ENCODE assay signal across 8 cellular contexts in the genomic region with DNA sequence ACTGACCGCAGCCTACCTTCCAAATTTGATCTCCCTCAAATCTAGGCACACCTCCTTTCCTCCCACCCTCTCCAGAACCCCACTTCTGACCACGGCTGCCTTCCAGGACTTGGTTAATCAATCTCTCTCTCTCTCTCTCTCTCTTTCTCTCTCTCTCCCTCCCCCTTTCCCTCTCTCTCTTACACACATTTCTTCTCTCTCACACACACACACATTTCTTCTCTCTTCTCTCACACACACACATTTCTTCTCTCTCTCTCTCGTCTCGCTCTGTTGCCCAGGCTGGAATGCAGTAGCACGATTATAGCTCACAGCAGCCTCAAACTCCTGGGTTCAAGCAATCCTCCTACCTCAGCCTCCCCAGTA. TPM values are rescaled to one million over a fixed set of nuclear protein-coding genes. Genes with fewer than 3 reads are reported as not detected.
DNase-seq lines count a peak whose midpoint lies in the region; ATAC-seq and TF ChIP-seq lines count a peak whose summit lies in the region.

No MANE protein-coding gene starts in this region.

- ATAC-seq in activated CD8-positive, alpha-beta memory T cell treated with anti-CD3 and anti-CD28 coated beads, Interleukin-2, amount 10 ng/mL, durations not matched to agents 7 days and 5 days: no peak
- no peak for ATAC-seq in WTC11
- ATAC-seq in activated CD4-positive, CD25-positive, alpha-beta regulatory T cell treated with anti-CD3 and anti-CD28 coated beads, Interleukin-2, amount 50 U/mL, for 24 hours: no peak

- no peaks in the 10 kb centered on the region for H3K9me3 ChIP-seq in iPS DF 6.9 (ENCODE audit: control insufficient read depth, insufficient read depth, low read length)

- TF ChIP-seq CTCF in WTC11 (IDR thresholded peaks at IDR 0.05) (no peak), lower leg skin (IDR thresholded peaks at IDR 0.05) (no peak)

- H3K27ac ChIP-seq in iPS DF 6.9 (ENCODE audit: low read length): no peak overlapping the region
- peak overlapping the region; percentile 90 for H3K27ac ChIP-seq in substantia nigra (ENCODE audit: low read depth, low read length, poor library complexity, severe bottlenecking)

- H3K36me3 Mint-ChIP-seq in activated CD8-positive, alpha-beta memory T cell treated with anti-CD3 and anti-CD28 coated beads, Interleukin-2, amount 10 ng/mL, durations not matched to agents 7 days and 5 days: peaks cover 10% of the 10 kb centered on the region
- H3K36me3 Mint-ChIP-seq in WTC11: no peaks in the 10 kb centered on the region

- H3K4me3 Mint-ChIP-seq in activated CD8-positive, alpha-beta memory T cell treated with anti-CD3 and anti-CD28 coated beads, Interleukin-2, amount 10 ng/mL, durations not matched to agents 7 days and 5 days: peak overlapping the region; percentile 80
- H3K4me3 Mint-ChIP-seq in WTC11: peak overlapping the region; percentile 83

- WGBS in iPS DF 6.9 (ENCODE audit: insufficient coverage, insufficient read length): 100% methylated on average over 2 of the region's 5 CpGs
- 19 to 21% methylated on average over 5 of the region's 5 CpGs for WGBS in lower leg skin, 2 donors

- H3K27me3 ChIP-seq in iPS DF 6.9 (ENCODE audit: control insufficient read depth, insufficient read depth, low read length): no peaks in the 10 kb centered on the region

- no peaks in the 10 kb centered on the region for H3K36me3 ChIP-seq in iPS DF 6.9 (ENCODE audit: control insufficient read depth, insufficient read depth, low read length)

- H3K27ac Mint-ChIP-seq in activated CD8-positive, alpha-beta memory T cell treated with anti-CD3 and anti-CD28 coated beads, Interleukin-2, amount 10 ng/mL, durations not matched to agents 7 days and 5 days: peak overlapping the region; percentile 92
- H3K27ac Mint-ChIP-seq in WTC11: peak overlapping the region; percentile 95

- DNase-seq in activated CD8-positive, alpha-beta memory T cell treated with anti-CD3 and anti-CD28 coated beads, Interleukin-2, amount 10 ng/mL, durations not matched to agents 7 days and 5 days: peak; percentile 41
- no peak for DNase-seq in activated CD8-positive, alpha-beta memory T cell treated with anti-CD3 and anti-CD28 coated beads for 24 hours
- DNase-seq in WTC11 (ENCODE audit: low spot score): no peak
- DNase-seq in iPS DF 6.9 (ENCODE audit: low read depth, low spot score): no peak
- no peak for DNase-seq in substantia nigra (lab: John Stamatoyannopoulos, UW)
- no peak for DNase-seq in lower leg skin (ENCODE audit: low spot score in 2 of 2)
- no peak for DNase-seq in C1 segment of cervical spinal cord (lab: John Stamatoyannopoulos, UW)

- TF ChIP-seq POLR2A in lower leg skin (IDR thresholded peaks at IDR 0.05): no peak

- CTCF ChIA-PET in activated CD8-positive, alpha-beta memory T cell treated with anti-CD3 and anti-CD28 coated beads, Interleukin-2, amount 10 ng/mL, durations not matched to agents 7 days and 5 days (lab: Charles Lee): interaction anchor here (1.0 to 1.9 kb wide), 5 partner anchors 21 to 285 kb away, joined by 3 to 8 read pairs (median 4); partner anchors contain the start of genes CDKN3 and CGRRF1
- CTCF ChIA-PET in WTC11 (lab: Charles Lee): interaction anchor here (1.4 to 3.5 kb wide), 3 partner anchors 20 to 76 kb away, joined by 3 to 16 read pairs (median 3); partner anchors contain the start of gene CGRRF1

- H3K4me1 ChIP-seq in iPS DF 6.9 (ENCODE audit: control insufficient read depth, insufficient read depth, low read length): peaks cover 2% of the 10 kb centered on the region; the same call in 1 of the 2 replicates

- POLR2A ChIA-PET in WTC11 (lab: Charles Lee): interaction anchor here (0.7 kb wide), 2 partner anchors 921 to 1936 kb away, joined by 3 to 7 read pairs; partner anchors contain the start of gene GPR137C

- H3K4me1 Mint-ChIP-seq in activated CD8-positive, alpha-beta memory T cell treated with anti-CD3 and anti-CD28 coated beads, Interleukin-2, amount 10 ng/mL, durations not matched to agents 7 days and 5 days: peaks cover 49% of the 10 kb centered on the region
- peaks cover 49% of the 10 kb centered on the region for H3K4me1 Mint-ChIP-seq in WTC11

- no peaks in the 10 kb centered on the region for H3K9me3 Mint-ChIP-seq in activated CD8-positive, alpha-beta memory T cell treated with anti-CD3 and anti-CD28 coated beads, Interleukin-2, amount 10 ng/mL, durations not matched to agents 7 days and 5 days (ENCODE audit: low read depth)
- no peaks in the 10 kb centered on the region for H3K9me3 Mint-ChIP-seq in WTC11

- H3K27me3 Mint-ChIP-seq in activated CD8-positive, alpha-beta memory T cell treated with anti-CD3 and anti-CD28 coated beads, Interleukin-2, amount 10 ng/mL, durations not matched to agents 7 days and 5 days: no peaks in the 10 kb centered on the region
- H3K27me3 Mint-ChIP-seq in WTC11 (ENCODE audit: low read depth): no peaks in the 10 kb centered on the region

- peak overlapping the region; percentile 97; the same call in 1 of the 2 replicates for H3K4me3 ChIP-seq in iPS DF 6.9 (ENCODE audit: low read length)
- no peak overlapping the region for H3K4me3 ChIP-seq in lower leg skin (ENCODE audit: low read depth, poor library complexity, severe bottlenecking)

- intact Hi-C loops in lower leg skin (cut with DNase I; ENCODE audit: low total_unique reads): no loop called here

TF ChIP-seq in WTC11, 78 proteins besides CTCF, POLR2A, EP300 and RAD21:
- TF ChIP-seq, protein P1, sequence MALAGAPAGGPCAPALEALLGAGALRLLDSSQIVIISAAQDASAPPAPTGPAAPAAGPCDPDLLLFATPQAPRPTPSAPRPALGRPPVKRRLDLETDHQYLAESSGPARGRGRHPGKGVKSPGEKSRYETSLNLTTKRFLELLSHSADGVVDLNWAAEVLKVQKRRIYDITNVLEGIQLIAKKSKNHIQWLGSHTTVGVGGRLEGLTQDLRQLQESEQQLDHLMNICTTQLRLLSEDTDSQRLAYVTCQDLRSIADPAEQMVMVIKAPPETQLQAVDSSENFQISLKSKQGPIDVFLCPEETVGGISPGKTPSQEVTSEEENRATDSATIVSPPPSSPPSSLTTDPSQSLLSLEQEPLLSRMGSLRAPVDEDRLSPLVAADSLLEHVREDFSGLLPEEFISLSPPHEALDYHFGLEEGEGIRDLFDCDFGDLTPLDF (CRISPR knock-in tag; IDR thresholded peaks at IDR 0.05): no peak
- TF ChIP-seq HMGXB4 (CRISPR knock-in tag; IDR thresholded peaks at IDR 0.05) (no peak), FOXP1 (CRISPR knock-in tag; IDR thresholded peaks at IDR 0.05; ENCODE audit: borderline replicate concordance) (no peak)

RNA-seq across cellular contexts. Expression of gene GMFB, which starts 0.5 kb away (rescaled TPM):
- 10 to 100 TPM; 29.7 to 31.2 TPM for total RNA-seq in activated CD8-positive, alpha-beta memory T cell treated with anti-CD3 and anti-CD28 coated beads, Interleukin-2, amount 10 ng/mL, durations not matched to agents 7 days and 5 days
- 56.4 to 63.7 TPM (median 58.0 TPM) in 3 replicates for total RNA-seq in WTC11 (2021)
- 10 to 100 TPM; 15.9 to 23.0 (median 19.1) TPM for total RNA-seq in lower leg skin

RNA-seq across cellular contexts. Expression of gene CGRRF1, which starts 20.4 kb away (rescaled TPM):
- total RNA-seq in activated CD8-positive, alpha-beta memory T cell treated with anti-CD3 and anti-CD28 coated beads, Interleukin-2, amount 10 ng/mL, durations not matched to agents 7 days and 5 days: 10 to 100 TPM in 1 of 2 experiments, 1 to 10 TPM in 1; 10.0 to 10.7 TPM
- total RNA-seq in WTC11 (2021) (13.0 to 17.5 TPM (median 15.1 TPM) in 3 replicates), lower leg skin (10 to 100 TPM in 2 of 4 donors, 1 to 10 TPM in 2; 5.7 to 14.0 (median 10.2) TPM)

RNA-seq across cellular contexts. Expression of gene CNIH1, which starts 48.1 kb away (rescaled TPM):
- total RNA-seq in activated CD8-positive, alpha-beta memory T cell treated with anti-CD3 and anti-CD28 coated beads, Interleukin-2, amount 10 ng/mL, durations not matched to agents 7 days and 5 days: 10 to 100 TPM; 39.8 to 61.9 TPM
- 80.7 to 93.9 TPM (median 90.8 TPM) in 3 replicates for total RNA-seq in WTC11 (2021)
- total RNA-seq in lower leg skin: 10 to 100 TPM; 59.6 to 92.2 (median 75.8) TPM
